Comparison of ENCODE assay signal across 1 cellular context in genomic region chr16:4288148-4288921, GRCh38.
TF ChIP-seq lines count a peak whose summit lies in the region.

No MANE protein-coding gene starts in this region.

TF ChIP-seq in GM12878, 131 proteins besides CTCF, POLR2A, EP300 and RAD21 (continued from another document):
- TF ChIP-seq IRF5 (IDR thresholded peaks at IDR 0.05; ENCODE audit: borderline replicate concordance): no peak
- TF ChIP-seq IRF3 (IDR thresholded peaks at IDR 0.05): no peak
- TF ChIP-seq, protein P1, sequence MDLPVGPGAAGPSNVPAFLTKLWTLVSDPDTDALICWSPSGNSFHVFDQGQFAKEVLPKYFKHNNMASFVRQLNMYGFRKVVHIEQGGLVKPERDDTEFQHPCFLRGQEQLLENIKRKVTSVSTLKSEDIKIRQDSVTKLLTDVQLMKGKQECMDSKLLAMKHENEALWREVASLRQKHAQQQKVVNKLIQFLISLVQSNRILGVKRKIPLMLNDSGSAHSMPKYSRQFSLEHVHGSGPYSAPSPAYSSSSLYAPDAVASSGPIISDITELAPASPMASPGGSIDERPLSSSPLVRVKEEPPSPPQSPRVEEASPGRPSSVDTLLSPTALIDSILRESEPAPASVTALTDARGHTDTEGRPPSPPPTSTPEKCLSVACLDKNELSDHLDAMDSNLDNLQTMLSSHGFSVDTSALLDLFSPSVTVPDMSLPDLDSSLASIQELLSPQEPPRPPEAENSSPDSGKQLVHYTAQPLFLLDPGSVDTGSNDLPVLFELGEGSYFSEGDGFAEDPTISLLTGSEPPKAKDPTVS (IDR thresholded peaks at IDR 0.05; ENCODE audit: low read depth, low read length): no peak
- TF ChIP-seq NBN (IDR thresholded peaks at IDR 0.05): peak; percentile 66
- TF ChIP-seq ATF7 (IDR thresholded peaks at IDR 0.05; ENCODE audit: low read depth): no peak
- TF ChIP-seq DPF2 (IDR thresholded peaks at IDR 0.05): 0 out of 2 replicates have a peak, but pooled peaks have one; percentile 42
- TF ChIP-seq SMARCA5 (IDR thresholded peaks at IDR 0.05): peak; percentile 74; the same call in 1 of the 2 replicates
- TF ChIP-seq CHD4 (IDR thresholded peaks at IDR 0.05): no peak
- TF ChIP-seq, protein P2, sequence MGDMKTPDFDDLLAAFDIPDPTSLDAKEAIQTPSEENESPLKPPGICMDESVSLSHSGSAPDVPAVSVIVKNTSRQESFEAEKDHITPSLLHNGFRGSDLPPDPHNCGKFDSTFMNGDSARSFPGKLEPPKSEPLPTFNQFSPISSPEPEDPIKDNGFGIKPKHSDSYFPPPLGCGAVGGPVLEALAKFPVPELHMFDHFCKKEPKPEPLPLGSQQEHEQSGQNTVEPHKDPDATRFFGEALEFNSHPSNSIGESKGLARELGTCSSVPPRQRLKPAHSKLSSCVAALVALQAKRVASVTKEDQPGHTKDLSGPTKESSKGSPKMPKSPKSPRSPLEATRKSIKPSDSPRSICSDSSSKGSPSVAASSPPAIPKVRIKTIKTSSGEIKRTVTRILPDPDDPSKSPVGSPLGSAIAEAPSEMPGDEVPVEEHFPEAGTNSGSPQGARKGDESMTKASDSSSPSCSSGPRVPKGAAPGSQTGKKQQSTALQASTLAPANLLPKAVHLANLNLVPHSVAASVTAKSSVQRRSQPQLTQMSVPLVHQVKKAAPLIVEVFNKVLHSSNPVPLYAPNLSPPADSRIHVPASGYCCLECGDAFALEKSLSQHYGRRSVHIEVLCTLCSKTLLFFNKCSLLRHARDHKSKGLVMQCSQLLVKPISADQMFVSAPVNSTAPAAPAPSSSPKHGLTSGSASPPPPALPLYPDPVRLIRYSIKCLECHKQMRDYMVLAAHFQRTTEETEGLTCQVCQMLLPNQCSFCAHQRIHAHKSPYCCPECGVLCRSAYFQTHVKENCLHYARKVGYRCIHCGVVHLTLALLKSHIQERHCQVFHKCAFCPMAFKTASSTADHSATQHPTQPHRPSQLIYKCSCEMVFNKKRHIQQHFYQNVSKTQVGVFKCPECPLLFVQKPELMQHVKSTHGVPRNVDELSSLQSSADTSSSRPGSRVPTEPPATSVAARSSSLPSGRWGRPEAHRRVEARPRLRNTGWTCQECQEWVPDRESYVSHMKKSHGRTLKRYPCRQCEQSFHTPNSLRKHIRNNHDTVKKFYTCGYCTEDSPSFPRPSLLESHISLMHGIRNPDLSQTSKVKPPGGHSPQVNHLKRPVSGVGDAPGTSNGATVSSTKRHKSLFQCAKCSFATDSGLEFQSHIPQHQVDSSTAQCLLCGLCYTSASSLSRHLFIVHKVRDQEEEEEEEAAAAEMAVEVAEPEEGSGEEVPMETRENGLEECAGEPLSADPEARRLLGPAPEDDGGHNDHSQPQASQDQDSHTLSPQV (IDR thresholded peaks at IDR 0.05): peak; percentile 33; the same call in 1 of the 2 replicates
- 0 out of 2 replicates have a peak, but pooled peaks have one; percentile 35 for TF ChIP-seq YY1 (IDR thresholded peaks at IDR 0.05; ENCODE audit: low read depth, low read length)
- TF ChIP-seq EED (IDR thresholded peaks at IDR 0.05; ENCODE audit: low read depth): 0 out of 2 replicates have a peak, but pooled peaks have one; percentile 42
- TF ChIP-seq GABPA (IDR thresholded peaks at IDR 0.05; ENCODE audit: low read depth): 0 out of 2 replicates have a peak, but pooled peaks have one; percentile 49
- TF ChIP-seq MTA2 (IDR thresholded peaks at IDR 0.05; ENCODE audit: low read depth): no peak
- no peak for TF ChIP-seq POLR2AphosphoS5 (IDR thresholded peaks at IDR 0.05; ENCODE audit: low read length)
- no peak for TF ChIP-seq CEBPB (IDR thresholded peaks at IDR 0.05; ENCODE audit: borderline replicate concordance in 1 of 2, low read depth in 2 of 2, low read length in 2 of 2)
- no peak for TF ChIP-seq ETV6 (conservative IDR thresholded peaks at IDR 0.05 in 1 of 2, IDR thresholded peaks at IDR 0.05 in 1 of 2; ENCODE audit: borderline replicate concordance in 1 of 2, low read depth in 1 of 2)
- 0 out of 2 replicates have a peak, but pooled peaks have one; percentile 27 for TF ChIP-seq BACH1 (IDR thresholded peaks at IDR 0.05; ENCODE audit: borderline replicate concordance)
- peak; percentile 57; the same call in 1 of the 2 replicates for TF ChIP-seq LARP7 (IDR thresholded peaks at IDR 0.05)
- 0 out of 3 replicates have a peak, but pooled peaks have one; percentile 16 for TF ChIP-seq POU2F2 (IDR thresholded peaks at IDR 0.05; ENCODE audit: borderline replicate concordance, low read depth, low read length)
- TF ChIP-seq RB1 (IDR thresholded peaks at IDR 0.05; ENCODE audit: borderline replicate concordance): peak; percentile 76; the same call in 1 of the 2 replicates
- TF ChIP-seq GATAD2B (conservative IDR thresholded peaks at IDR 0.05; ENCODE audit: low read depth): peak; percentile 71; the same call in 1 of the 2 replicates
- peak; percentile 46 for TF ChIP-seq RUNX3 (IDR thresholded peaks at IDR 0.05; ENCODE audit: low read length)
- 0 out of 2 replicates have a peak, but pooled peaks have one; percentile 55 for TF ChIP-seq ZNF207 (IDR thresholded peaks at IDR 0.05; ENCODE audit: borderline replicate concordance)
- no peak for TF ChIP-seq CUX1 (IDR thresholded peaks at IDR 0.05; ENCODE audit: insufficient replicate concordance, low read depth, low read length)
- no peak for TF ChIP-seq FOXM1 (IDR thresholded peaks at IDR 0.05; ENCODE audit: low read depth, low read length)
- peak; percentile 23 to 43; a peak in 1 of 4 replicates for TF ChIP-seq BHLHE40 (IDR thresholded peaks at IDR 0.05; ENCODE audit: borderline replicate concordance in 1 of 2, low read depth in 2 of 2, low read length in 1 of 2)
- peak; percentile 81 for TF ChIP-seq SMC3 (IDR thresholded peaks at IDR 0.05; ENCODE audit: borderline replicate concordance, low read length)
- no peak for TF ChIP-seq KLF5 (IDR thresholded peaks at IDR 0.05; ENCODE audit: partially characterized antibody)
- peak; percentile 68 for TF ChIP-seq IKZF1 (conservative IDR thresholded peaks at IDR 0.05)
- no peak for TF ChIP-seq EZH2 (IDR thresholded peaks at IDR 0.05; ENCODE audit: borderline replicate concordance, control insufficient read depth, low read depth, low read length)
- TF ChIP-seq NR2F1 (conservative IDR thresholded peaks at IDR 0.05): peak; percentile 63; the same call in 1 of the 2 replicates
- TF ChIP-seq IKZF2 (IDR thresholded peaks at IDR 0.05): peak; percentile 36 to 52; a peak in 3 of 4 replicates
- TF ChIP-seq RELA (IDR thresholded peaks at IDR 0.05; ENCODE audit: borderline replicate concordance, partially characterized antibody): peak; percentile 50
- TF ChIP-seq, protein P3, sequence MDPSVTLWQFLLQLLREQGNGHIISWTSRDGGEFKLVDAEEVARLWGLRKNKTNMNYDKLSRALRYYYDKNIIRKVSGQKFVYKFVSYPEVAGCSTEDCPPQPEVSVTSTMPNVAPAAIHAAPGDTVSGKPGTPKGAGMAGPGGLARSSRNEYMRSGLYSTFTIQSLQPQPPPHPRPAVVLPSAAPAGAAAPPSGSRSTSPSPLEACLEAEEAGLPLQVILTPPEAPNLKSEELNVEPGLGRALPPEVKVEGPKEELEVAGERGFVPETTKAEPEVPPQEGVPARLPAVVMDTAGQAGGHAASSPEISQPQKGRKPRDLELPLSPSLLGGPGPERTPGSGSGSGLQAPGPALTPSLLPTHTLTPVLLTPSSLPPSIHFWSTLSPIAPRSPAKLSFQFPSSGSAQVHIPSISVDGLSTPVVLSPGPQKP (IDR thresholded peaks at IDR 0.05; ENCODE audit: low read depth, low read length): peak; percentile 72; the same call in 1 of the 2 replicates
- TF ChIP-seq HCFC1 (IDR thresholded peaks at IDR 0.05; ENCODE audit: low read length): peak; percentile 19; the same call in 1 of the 2 replicates
- 0 out of 2 replicates have a peak, but pooled peaks have one; percentile 26 for TF ChIP-seq MLLT1 (IDR thresholded peaks at IDR 0.05)
- no peak for TF ChIP-seq MXI1 (IDR thresholded peaks at IDR 0.05; ENCODE audit: low read depth, low read length)
- TF ChIP-seq, protein P4, sequence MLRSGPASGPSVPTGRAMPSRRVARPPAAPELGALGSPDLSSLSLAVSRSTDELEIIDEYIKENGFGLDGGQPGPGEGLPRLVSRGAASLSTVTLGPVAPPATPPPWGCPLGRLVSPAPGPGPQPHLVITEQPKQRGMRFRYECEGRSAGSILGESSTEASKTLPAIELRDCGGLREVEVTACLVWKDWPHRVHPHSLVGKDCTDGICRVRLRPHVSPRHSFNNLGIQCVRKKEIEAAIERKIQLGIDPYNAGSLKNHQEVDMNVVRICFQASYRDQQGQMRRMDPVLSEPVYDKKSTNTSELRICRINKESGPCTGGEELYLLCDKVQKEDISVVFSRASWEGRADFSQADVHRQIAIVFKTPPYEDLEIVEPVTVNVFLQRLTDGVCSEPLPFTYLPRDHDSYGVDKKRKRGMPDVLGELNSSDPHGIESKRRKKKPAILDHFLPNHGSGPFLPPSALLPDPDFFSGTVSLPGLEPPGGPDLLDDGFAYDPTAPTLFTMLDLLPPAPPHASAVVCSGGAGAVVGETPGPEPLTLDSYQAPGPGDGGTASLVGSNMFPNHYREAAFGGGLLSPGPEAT (IDR thresholded peaks at IDR 0.05; ENCODE audit: low read depth): peak; percentile 25; the same call in 1 of the 2 replicates
- peak; percentile 19; the same call in 1 of the 2 replicates for TF ChIP-seq SPI1 (IDR thresholded peaks at IDR 0.05; ENCODE audit: borderline replicate concordance, insufficient read depth, low read depth, low read length)
- peak; percentile 64; the same call in 1 of the 2 replicates for TF ChIP-seq HDGF (IDR thresholded peaks at IDR 0.05)
- TF ChIP-seq CBFB (IDR thresholded peaks at IDR 0.05; ENCODE audit: low read depth): 0 out of 2 replicates have a peak, but pooled peaks have one; percentile 34
